In the genomic region with DNA sequence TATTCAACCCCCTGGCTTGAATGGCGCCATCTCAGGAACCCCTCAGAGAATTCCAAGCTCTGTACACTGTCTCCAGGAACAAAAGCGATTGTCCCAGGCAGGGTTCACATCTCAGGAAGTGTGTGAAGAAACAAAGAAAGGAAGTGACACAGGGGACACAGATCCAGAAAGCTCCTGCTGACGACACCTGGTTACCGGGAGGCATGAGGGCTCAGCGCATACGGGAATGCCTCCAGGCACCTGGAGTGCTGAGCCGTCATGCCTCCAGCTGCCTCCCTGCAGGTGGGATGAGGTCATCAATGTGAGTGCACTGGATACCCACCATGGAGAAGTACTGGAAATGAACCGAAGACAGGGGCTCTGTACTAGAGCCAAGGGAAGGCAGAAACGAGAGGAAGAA, we compare ENCODE assay signal across 10 cellular contexts. TPM values are rescaled to one million over a fixed set of nuclear protein-coding genes. Genes with fewer than 3 reads are reported as not detected.
DNase-seq lines count a peak whose midpoint lies in the region; ATAC-seq and TF ChIP-seq lines count a peak whose summit lies in the region.
"Had no signal": no experiment of that assay in that cellular context is flagged by ENCODE, and none has a peak within 500 bp of the region (broad histone marks: within the 10 kb centered on the region; RNA-seq: fewer than 3 reads in every experiment).

No MANE protein-coding gene starts in this region.

- H3K27ac Mint-ChIP-seq in CD4-positive, alpha-beta T cell, result peak overlapping the region; percentile 98
- H3K27ac Mint-ChIP-seq in activated naive CD8-positive, alpha-beta T cell treated with anti-CD3 and anti-CD28 coated beads, Interleukin-2, amount 50 U/mL, for 24 hours, result peak overlapping the region; percentile 94

- no peaks in the 10 kb centered on the region for H3K9me3 Mint-ChIP-seq in CD4-positive, alpha-beta T cell
- no peaks in the 10 kb centered on the region for H3K9me3 Mint-ChIP-seq in activated naive CD8-positive, alpha-beta T cell treated with anti-CD3 and anti-CD28 coated beads, Interleukin-2, amount 50 U/mL, for 24 hours

- CTCF ChIA-PET in CD4-positive, alpha-beta T cell (lab: Charles Lee), result interaction anchor here (1.1 kb wide), 1 partner anchor 12 kb away, joined by 3 read pairs; no protein-coding TSS in a partner anchor

- H3K4me3 ChIP-seq in lower lobe of right lung (peak overlapping the region; percentile 23), adrenal gland (no peak overlapping the region)
- H3K4me3 ChIP-seq: hepatocyte had no signal

- in situ Hi-C loops in ACHN (cut with HindIII; ENCODE audit: low pct_ligation_motif_present, low pct_unique_long_range_greater_than_20kb, low sequenced_read_pairs), result no loop called here

- H3K4me1 Mint-ChIP-seq in CD4-positive, alpha-beta T cell (ENCODE audit: low read depth), result peaks cover 68% of the 10 kb centered on the region
- H3K4me1 Mint-ChIP-seq in activated naive CD8-positive, alpha-beta T cell treated with anti-CD3 and anti-CD28 coated beads, Interleukin-2, amount 50 U/mL, for 24 hours, result peaks cover 60% of the 10 kb centered on the region

- H3K36me3 Mint-ChIP-seq in CD4-positive, alpha-beta T cell (ENCODE audit: low read depth), result peaks cover 25% of the 10 kb centered on the region
- peaks cover 11% of the 10 kb centered on the region for H3K36me3 Mint-ChIP-seq in activated naive CD8-positive, alpha-beta T cell treated with anti-CD3 and anti-CD28 coated beads, Interleukin-2, amount 50 U/mL, for 24 hours (ENCODE audit: low read depth)

- no peaks in the 10 kb centered on the region for H3K27me3 ChIP-seq in CD4-positive, alpha-beta T cell (ENCODE audit: control insufficient read depth, insufficient read depth, low read length)
- H3K27me3 ChIP-seq in lower lobe of right lung (ENCODE audit: low read depth) (no peaks in the 10 kb centered on the region), adrenal gland (no peaks in the 10 kb centered on the region)
- H3K27me3 ChIP-seq: hepatocyte had no signal

- TF ChIP-seq EP300 in Ishikawa (IDR thresholded peaks at IDR 0.05; ENCODE audit: borderline replicate concordance), result peak; percentile 87

- POLR2A ChIA-PET in CD4-positive, alpha-beta T cell (lab: Charles Lee), result interaction anchor here (3.7 to 4.5 kb wide), 2 partner anchors 16 to 30 kb away, joined by 24 to 58 read pairs; no protein-coding TSS in a partner anchor

- no peak for DNase-seq in CD4-positive, alpha-beta T cell
- DNase-seq in activated naive CD8-positive, alpha-beta T cell treated with anti-CD3 and anti-CD28 coated beads, Interleukin-2, amount 50 U/mL, for 24 hours, result no peak
- DNase-seq in lower lobe of right lung (no peak), ACHN (no peak), adrenal gland (no peak)
- no peak for DNase-seq in activated CD4-positive, CD25-positive, alpha-beta regulatory T cell treated with anti-CD3 and anti-CD28 coated beads, Interleukin-2, amount 50 U/mL, for 72 hours
- DNase-seq: central memory CD4-positive, alpha-beta T cell had no signal

- H3K36me3 ChIP-seq in lower lobe of right lung (no peaks in the 10 kb centered on the region), adrenal gland (replicated peaks in 1 of 2) (no peaks in the 10 kb centered on the region)

- no peak for TF ChIP-seq RAD21 in Ishikawa (IDR thresholded peaks at IDR 0.05; ENCODE audit: low read depth)

- no peak for TF ChIP-seq POLR2A in adrenal gland (IDR thresholded peaks at IDR 0.05)

- WGBS in adrenal gland, 4 donors, result 76 to 91% (median 81%) methylated on average over 9 of the region's 9 CpGs

- intact Hi-C loops in CD4-positive, alpha-beta T cell (cut with DNase I, micrococcal nuclease), result no loop called here
- intact Hi-C loops in lower lobe of right lung (cut with DNase I) (no loop called here), adrenal gland (cut with DNase I) (no loop called here)

- no peak overlapping the region for H3K27ac ChIP-seq in CD4-positive, alpha-beta T cell (ENCODE audit: low read depth, low read length)
- peak overlapping the region; percentile 79 for H3K27ac ChIP-seq in lower lobe of right lung
- H3K27ac ChIP-seq in adrenal gland, result peak overlapping the region in 2 of 5 donors; percentile 24 to 71
- H3K27ac ChIP-seq: hepatocyte had no signal

- no peak for TF ChIP-seq CTCF in CD4-positive, alpha-beta T cell (IDR thresholded peaks at IDR 0.05)
- TF ChIP-seq CTCF in lower lobe of right lung (IDR thresholded peaks at IDR 0.05) (no peak), adrenal gland (IDR thresholded peaks at IDR 0.05) (no peak)

- H3K9me3 ChIP-seq in CD4-positive, alpha-beta T cell (ENCODE audit: control insufficient read depth, low read length), result no peaks in the 10 kb centered on the region
- H3K9me3 ChIP-seq in lower lobe of right lung (no peaks in the 10 kb centered on the region), adrenal gland (replicated peaks in 1 of 3) (no peaks in the 10 kb centered on the region)

- H3K4me1 ChIP-seq in lower lobe of right lung (peaks cover 75% of the 10 kb centered on the region), adrenal gland (replicated peaks in 1 of 2) (peaks cover 33 to 48% of the 10 kb centered on the region in 2 donors)

- no peaks in the 10 kb centered on the region for H3K27me3 Mint-ChIP-seq in CD4-positive, alpha-beta T cell
- no peaks in the 10 kb centered on the region for H3K27me3 Mint-ChIP-seq in activated naive CD8-positive, alpha-beta T cell treated with anti-CD3 and anti-CD28 coated beads, Interleukin-2, amount 50 U/mL, for 24 hours

- peak overlapping the region; percentile 51 for H3K4me3 Mint-ChIP-seq in CD4-positive, alpha-beta T cell
- no peak overlapping the region for H3K4me3 Mint-ChIP-seq in activated naive CD8-positive, alpha-beta T cell treated with anti-CD3 and anti-CD28 coated beads, Interleukin-2, amount 50 U/mL, for 24 hours

- ATAC-seq in CD4-positive, alpha-beta T cell (ENCODE audit: poor library complexity), result no peak
- no peak for ATAC-seq in activated naive CD8-positive, alpha-beta T cell treated with anti-CD3 and anti-CD28 coated beads, Interleukin-2, amount 50 U/mL, for 24 hours
- ATAC-seq in lower lobe of right lung (no peak), HG03108 (IDR thresholded peaks at IDR 0.05; ENCODE audit: unreplicated experiment) (no peak)

TF ChIP-seq in Ishikawa, 13 proteins besides CTCF, POLR2A, EP300 and RAD21:
- TF ChIP-seq FOXM1 (IDR thresholded peaks at IDR 0.05; ENCODE audit: borderline replicate concordance, low read depth), result peak; percentile 52; the same call in 1 of the 2 replicates
- TF ChIP-seq, protein P1, sequence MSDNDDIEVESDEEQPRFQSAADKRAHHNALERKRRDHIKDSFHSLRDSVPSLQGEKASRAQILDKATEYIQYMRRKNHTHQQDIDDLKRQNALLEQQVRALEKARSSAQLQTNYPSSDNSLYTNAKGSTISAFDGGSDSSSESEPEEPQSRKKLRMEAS (IDR thresholded peaks at IDR 0.05), result peak; percentile 84
- 0 out of 2 replicates have a peak, but pooled peaks have one; percentile 32 for TF ChIP-seq YY1 (IDR thresholded peaks at IDR 0.05; ENCODE audit: low read depth)
- TF ChIP-seq TCF12 (IDR thresholded peaks at IDR 0.05; ENCODE audit: low read depth), result peak; percentile 93
- TF ChIP-seq TAF1 (IDR thresholded peaks at IDR 0.05; ENCODE audit: low read depth), result no peak
- peak; percentile 73; the same call in 1 of the 2 replicates for TF ChIP-seq CREB1 (IDR thresholded peaks at IDR 0.05; ENCODE audit: low read depth)
- no peak for TF ChIP-seq EGR1 (IDR thresholded peaks at IDR 0.05)
- no peak for TF ChIP-seq ZBTB7A (IDR thresholded peaks at IDR 0.05; ENCODE audit: low read depth)
- TF ChIP-seq TEAD4 (IDR thresholded peaks at IDR 0.05), result peak; percentile 40; the same call in 1 of the 2 replicates
- TF ChIP-seq, protein P2, sequence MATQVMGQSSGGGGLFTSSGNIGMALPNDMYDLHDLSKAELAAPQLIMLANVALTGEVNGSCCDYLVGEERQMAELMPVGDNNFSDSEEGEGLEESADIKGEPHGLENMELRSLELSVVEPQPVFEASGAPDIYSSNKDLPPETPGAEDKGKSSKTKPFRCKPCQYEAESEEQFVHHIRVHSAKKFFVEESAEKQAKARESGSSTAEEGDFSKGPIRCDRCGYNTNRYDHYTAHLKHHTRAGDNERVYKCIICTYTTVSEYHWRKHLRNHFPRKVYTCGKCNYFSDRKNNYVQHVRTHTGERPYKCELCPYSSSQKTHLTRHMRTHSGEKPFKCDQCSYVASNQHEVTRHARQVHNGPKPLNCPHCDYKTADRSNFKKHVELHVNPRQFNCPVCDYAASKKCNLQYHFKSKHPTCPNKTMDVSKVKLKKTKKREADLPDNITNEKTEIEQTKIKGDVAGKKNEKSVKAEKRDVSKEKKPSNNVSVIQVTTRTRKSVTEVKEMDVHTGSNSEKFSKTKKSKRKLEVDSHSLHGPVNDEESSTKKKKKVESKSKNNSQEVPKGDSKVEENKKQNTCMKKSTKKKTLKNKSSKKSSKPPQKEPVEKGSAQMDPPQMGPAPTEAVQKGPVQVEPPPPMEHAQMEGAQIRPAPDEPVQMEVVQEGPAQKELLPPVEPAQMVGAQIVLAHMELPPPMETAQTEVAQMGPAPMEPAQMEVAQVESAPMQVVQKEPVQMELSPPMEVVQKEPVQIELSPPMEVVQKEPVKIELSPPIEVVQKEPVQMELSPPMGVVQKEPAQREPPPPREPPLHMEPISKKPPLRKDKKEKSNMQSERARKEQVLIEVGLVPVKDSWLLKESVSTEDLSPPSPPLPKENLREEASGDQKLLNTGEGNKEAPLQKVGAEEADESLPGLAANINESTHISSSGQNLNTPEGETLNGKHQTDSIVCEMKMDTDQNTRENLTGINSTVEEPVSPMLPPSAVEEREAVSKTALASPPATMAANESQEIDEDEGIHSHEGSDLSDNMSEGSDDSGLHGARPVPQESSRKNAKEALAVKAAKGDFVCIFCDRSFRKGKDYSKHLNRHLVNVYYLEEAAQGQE (IDR thresholded peaks at IDR 0.05; ENCODE audit: low read depth), result no peak
- no peak for TF ChIP-seq CEBPB (IDR thresholded peaks at IDR 0.05)
- TF ChIP-seq NFIC (IDR thresholded peaks at IDR 0.05), result peak; percentile 70
TF ChIP-seq in Ishikawa: peak in this region for 7.

RNA-seq across cellular contexts. Expression of a gene that starts 45.5 kb away (rescaled TPM):
- total RNA-seq in CD4-positive, alpha-beta T cell, result 10 to 100 TPM; 37.3 to 38.3 TPM
- 29.9 TPM for total RNA-seq in lower lobe of right lung
- 10 to 100 TPM; 15.5 to 57.4 (median 28.4) TPM for total RNA-seq in adrenal gland
- 10 to 100 TPM; 13.2 to 33.9 (median 18.3) TPM for polyA plus RNA-seq in adrenal gland
